Comparison of ENCODE assay signal across 19 cellular contexts in genomic region chr13:77715233-77715891, GRCh38. TPM values are rescaled to one million over a fixed set of nuclear protein-coding genes. Genes with fewer than 3 reads are reported as not detected.
DNase-seq lines count a peak whose midpoint lies in the region; ATAC-seq and TF ChIP-seq lines count a peak whose summit lies in the region.
"Had no signal": no experiment of that assay in that cellular context is flagged by ENCODE, and none has a peak within 500 bp of the region (broad histone marks: within the 10 kb centered on the region; RNA-seq: fewer than 3 reads in every experiment).

No MANE protein-coding gene starts in this region.

- H3K36me3 ChIP-seq in neural progenitor cell: no peaks in the 10 kb centered on the region
- H3K36me3 ChIP-seq in ascending aorta: no peaks in the 10 kb centered on the region
- H3K36me3 ChIP-seq: brain microvascular endothelial cell, sigmoid colon had no signal

- peak; percentile 85 for ATAC-seq in GM18907 (IDR thresholded peaks at IDR 0.05; ENCODE audit: unreplicated experiment)
- ATAC-seq in GM21737 (IDR thresholded peaks at IDR 0.05; ENCODE audit: unreplicated experiment): peak; percentile 53
- ATAC-seq in HG03196 (IDR thresholded peaks at IDR 0.05; ENCODE audit: unreplicated experiment): peak; percentile 55
- no peak for ATAC-seq in SK-N-SH treated with all-trans-retinoic acid at 6 μM for 48 hours
- ATAC-seq: effector memory CD8-positive, alpha-beta T cell had no signal

- H3K36me3 Mint-ChIP-seq in neural progenitor cell: peaks cover 71% of the 10 kb centered on the region

- H3K27ac ChIP-seq in neural progenitor cell: no peak overlapping the region
- H3K27ac ChIP-seq in ascending aorta: no peak overlapping the region
- H3K27ac ChIP-seq: brain microvascular endothelial cell, sigmoid colon had no signal

- no peaks in the 10 kb centered on the region for H3F3A ChIP-seq in neural progenitor cell (ENCODE audit: low read depth)

- H3K79me2 ChIP-seq in neural progenitor cell (ENCODE audit: low read depth): peaks cover 58% of the 10 kb centered on the region

- intact Hi-C loops in ascending aorta (cut with DNase I): no loop called here

- TF ChIP-seq CTCF in neural progenitor cell (IDR thresholded peaks at IDR 0.05) (no peak), ascending aorta (IDR thresholded peaks at IDR 0.05) (no peak)

- no peak for DNase-seq in occipital lobe (lab: John Stamatoyannopoulos, UW)
- no peak for DNase-seq in neural progenitor cell (ENCODE audit: low spot score)
- DNase-seq in ascending aorta (ENCODE audit: low spot score in 2 of 2): no peak
- DNase-seq: activated effector memory CD4-positive, alpha-beta T cell treated with Interleukin-2 at 50 U/mL for 16 hours; brain microvascular endothelial cell; DMS 273 treated with DMSO at 0.1 percent for 48 hours; effector memory CD8-positive, alpha-beta T cell; mammary epithelial cell; NCI-H1092 treated with DMSO at 0.1 percent for 48 hours; NCI-H446 treated with DMSO at 0.1 percent for 48 hours; OCI-M1; sigmoid colon; stimulated activated naive CD4-positive, alpha-beta T cell had no signal

- H4K20me1 ChIP-seq in neural progenitor cell (ENCODE audit: low read depth): peaks cover 12% of the 10 kb centered on the region

- no peak overlapping the region for H3K4me2 ChIP-seq in neural progenitor cell

- H3K4me1 ChIP-seq in neural progenitor cell (no peaks in the 10 kb centered on the region), ascending aorta (no peaks in the 10 kb centered on the region)
- H3K4me1 ChIP-seq: sigmoid colon had no signal

- H3K9ac ChIP-seq in neural progenitor cell: no peak overlapping the region

- H3K4me3 Mint-ChIP-seq in neural progenitor cell: no peak overlapping the region
- H3K4me3 Mint-ChIP-seq: effector memory CD8-positive, alpha-beta T cell had no signal

- H3K9me3 ChIP-seq in neural progenitor cell (ENCODE audit: low read depth) (peaks cover 15% of the 10 kb centered on the region), ascending aorta (peaks cover 0 to 24% of the 10 kb centered on the region in 2 donors)

- H3K27me3 Mint-ChIP-seq in neural progenitor cell (ENCODE audit: insufficient read depth, low read depth): peaks cover 10% of the 10 kb centered on the region
- H3K27me3 Mint-ChIP-seq: effector memory CD8-positive, alpha-beta T cell had no signal

- H3K9me3 Mint-ChIP-seq in neural progenitor cell: peaks cover 65% of the 10 kb centered on the region

- H3K4me3 ChIP-seq in GM08714 (ENCODE audit: low read length) (peak overlapping the region; percentile 26; the same call in 1 of the 2 replicates), neural progenitor cell (no peak overlapping the region), ascending aorta (no peak overlapping the region)
- H3K4me3 ChIP-seq: sigmoid colon had no signal

- H2AFZ ChIP-seq in neural progenitor cell (replicated peaks): no peak overlapping the region

- no peak overlapping the region for H3K27ac Mint-ChIP-seq in neural progenitor cell

- H3K27me3 ChIP-seq in neural progenitor cell (no peaks in the 10 kb centered on the region), ascending aorta (no peaks in the 10 kb centered on the region)
- H3K27me3 ChIP-seq: brain microvascular endothelial cell, sigmoid colon had no signal

- H3K4me1 Mint-ChIP-seq in neural progenitor cell: no peaks in the 10 kb centered on the region

TF ChIP-seq in SK-N-SH treated with all-trans-retinoic acid at 6 μM for 48 hours, 23 proteins besides CTCF, POLR2A, EP300 and RAD21 (continues in another document):
- TF ChIP-seq ARNTL (CRISPR knock-in tag; IDR thresholded peaks at IDR 0.05; ENCODE audit: borderline replicate concordance, low read depth) (no peak), PATZ1 (CRISPR knock-in tag; IDR thresholded peaks at IDR 0.05; ENCODE audit: borderline replicate concordance) (no peak), TOX (CRISPR knock-in tag; IDR thresholded peaks at IDR 0.05; ENCODE audit: borderline replicate concordance) (no peak), RARB (CRISPR knock-in tag; IDR thresholded peaks at IDR 0.05) (no peak), ZC3H10 (CRISPR knock-in tag; IDR thresholded peaks at IDR 0.05) (no peak), ESRRG (CRISPR knock-in tag; IDR thresholded peaks at IDR 0.05) (no peak), ZNF70 (CRISPR knock-in tag; IDR thresholded peaks at IDR 0.05) (no peak), SNAI2 (CRISPR knock-in tag; IDR thresholded peaks at IDR 0.05) (no peak), CSRNP3 (CRISPR knock-in tag; IDR thresholded peaks at IDR 0.05) (no peak), GLIS3 (CRISPR knock-in tag; IDR thresholded peaks at IDR 0.05) (no peak), BACH2 (CRISPR knock-in tag; IDR thresholded peaks at IDR 0.05; ENCODE audit: borderline replicate concordance) (no peak), PPARA (CRISPR knock-in tag; IDR thresholded peaks at IDR 0.05; ENCODE audit: borderline replicate concordance) (no peak), POU6F1 (CRISPR knock-in tag; IDR thresholded peaks at IDR 0.05; ENCODE audit: borderline replicate concordance, low read depth) (no peak), ISL1 (CRISPR knock-in tag; IDR thresholded peaks at IDR 0.05) (no peak), CREB5 (CRISPR knock-in tag; IDR thresholded peaks at IDR 0.05; ENCODE audit: low read depth) (no peak)

RNA-seq across cellular contexts. Expression of gene SLAIN1, which starts 17.9 kb away (rescaled TPM):
- total RNA-seq in occipital lobe (600 TPM), neural progenitor cell (ENCODE audit: low replicate concordance) (72.8 and 87.2 TPM in 2 replicates), ascending aorta (7.1 TPM)
- total RNA-seq: fibroblast of villous mesenchyme, mammary epithelial cell had no signal
